ENCODE assay signal across 17 cellular contexts in genomic region chr16:3289998-3290673, GRCh38. TPM values are rescaled to one million over a fixed set of nuclear protein-coding genes. Genes with fewer than 3 reads are reported as not detected.
"Had no signal": no experiment of that assay in that cellular context is flagged by ENCODE, and none has a peak within 500 bp of the region (broad histone marks: within the 10 kb centered on the region; RNA-seq: fewer than 3 reads in every experiment).

No MANE protein-coding gene starts in this region.

- H3K4me3 Mint-ChIP-seq: neural crest cell, type B pancreatic cell had no signal

- H3K27me3 Mint-ChIP-seq: type B pancreatic cell had no signal

- H3K4me3 ChIP-seq: adrenal gland, cardiac muscle cell, pancreas, suprapubic skin had no signal

- DNase-seq: activated naive CD4-positive, alpha-beta T cell; activated T-cell treated with anti-CD3 and anti-CD28 coated beads for 4 hours; foreskin fibroblast; hypothalamus; kidney glomerular epithelial cell; pancreas; stimulated activated CD4-positive, alpha-beta T cell treated with anti-CD3 and anti-CD28 coated beads, Interleukin-2, amount 100 ng/mL, for 48 hours; stimulated activated naive CD4-positive, alpha-beta T cell; SW 1271; T-helper 9 cell had no signal

- H3K27ac Mint-ChIP-seq: type B pancreatic cell had no signal

- ATAC-seq: activated CD4-positive, CD25-positive, alpha-beta regulatory T cell treated with anti-CD3 and anti-CD28 coated beads, Interleukin-2, amount 50 U/mL, for 24 hours; pancreas had no signal

- H3K27ac ChIP-seq: adrenal gland, cardiac muscle cell, pancreas, suprapubic skin had no signal

- H3K27me3 ChIP-seq: adrenal gland, cardiac muscle cell, pancreas, suprapubic skin had no signal

RNA-seq across cellular contexts. Expression of gene MEFV, which starts 33.7 kb away (rescaled TPM):
- total RNA-seq: cardiac muscle cell, endothelial cell of umbilical vein, neural crest cell had no signal
- polyA plus RNA-seq: cardiac muscle cell, endothelial cell of umbilical vein had no signal
